In the genomic region with DNA sequence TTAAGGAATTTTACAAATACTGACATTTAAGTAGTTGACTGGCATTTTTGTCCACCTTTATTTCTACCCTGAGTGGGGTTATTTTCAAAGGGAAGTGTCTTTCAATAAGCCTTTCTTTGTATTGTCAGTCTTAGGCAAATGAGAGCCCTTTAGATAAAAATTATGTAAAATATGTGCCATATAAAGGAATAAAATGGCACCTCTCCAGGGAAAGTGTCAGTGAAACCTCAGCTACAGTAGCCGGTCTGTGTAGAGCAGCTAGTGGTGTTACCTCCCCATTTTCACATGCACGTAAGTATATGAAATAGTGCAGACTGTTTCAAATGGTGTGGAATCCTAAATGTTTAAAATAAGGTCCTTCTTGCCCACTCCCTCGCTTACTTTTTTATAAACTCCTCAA, we compare ENCODE assay signal across 23 cellular contexts. TPM values are rescaled to one million over a fixed set of nuclear protein-coding genes. Genes with fewer than 3 reads are reported as not detected.
DNase-seq lines count a peak whose midpoint lies in the region; ATAC-seq and TF ChIP-seq lines count a peak whose summit lies in the region.
"Had no signal": no experiment of that assay in that cellular context is flagged by ENCODE, and none has a peak within 500 bp of the region (broad histone marks: within the 10 kb centered on the region; RNA-seq: fewer than 3 reads in every experiment).

No MANE protein-coding gene starts in this region.

- no peaks in the 10 kb centered on the region for H3K9me3 ChIP-seq in cardiac muscle cell (ENCODE audit: low read depth)
- H3K9me3 ChIP-seq in heart left ventricle = no peaks in the 10 kb centered on the region
- H3K9me3 ChIP-seq in adrenal gland (replicated peaks in 1 of 3) = no peaks in the 10 kb centered on the region
- H3K9me3 ChIP-seq in CD8-positive, alpha-beta T cell (ENCODE audit: low read length) = no peaks in the 10 kb centered on the region
- H3K9me3 ChIP-seq: BLaER1 treated with 17β-estradiol and CSF1 and Interleukin-3, amounts not matched to agents 10 nM and 100 nM; SJCRH30; spleen had no signal

- peak overlapping the region; percentile 7; the same call in 1 of the 2 replicates for H3K27ac Mint-ChIP-seq in WTC11
- H3K27ac Mint-ChIP-seq in mesothelial cell of epicardium = peak overlapping the region; percentile 96
- H3K27ac Mint-ChIP-seq in CD8-positive, alpha-beta T cell = no peak overlapping the region
- H3K27ac Mint-ChIP-seq: activated CD4-positive, alpha-beta memory T cell treated with anti-CD3 and anti-CD28 coated beads, Interleukin-2, amount 10 ng/mL, durations not matched to agents 7 days and 5 days; immature natural killer cell; T-helper 1 cell treated with Interleukin-12 subunit alpha and Interleukin-12 subunit beta and Interleukin-4 antibody, amounts not matched to agents 30 μg/mL and 1 μg/mL, for 36 hours had no signal

- DNase-seq in cardiac muscle cell (ENCODE audit: low read depth in 1 of 2, low spot score in 1 of 2) (no peak), heart left ventricle (no peak), WTC11 (ENCODE audit: low spot score) (no peak), mesothelial cell of epicardium (ENCODE audit: low spot score in 2 of 2, unreplicated experiment in 2 of 2) (no peak), adrenal gland (no peak), NOMO-1 treated with dmso at 0.1 percent for 144 hours (lab: John Stamatoyannopoulos, UW; ENCODE audit: unreplicated experiment) (no peak), HUDEP-2 (lab: John Stamatoyannopoulos, UW; ENCODE audit: unreplicated experiment in 76 of 76) (no peak)
- no peak for DNase-seq in CD8-positive, alpha-beta T cell
- DNase-seq: activated CD4-positive, alpha-beta memory T cell treated with anti-CD3 and anti-CD28 coated beads, Interleukin-2, amount 10 ng/mL, durations not matched to agents 7 days and 5 days; activated gamma-delta T cell treated with Interleukin-2 at 50 U/mL for 16 hours; caudate nucleus; head of caudate nucleus; immature natural killer cell; NCI-H1436; NCI-H82; nucleus accumbens; retina; SJCRH30; spleen; stimulated activated CD4-positive, alpha-beta T cell treated with anti-CD3 and anti-CD28 coated beads, Interleukin-4, amount 100 ng/mL, for 4 hours had no signal

- H3K4me3 ChIP-seq in cardiac muscle cell (no peak overlapping the region), heart left ventricle (no peak overlapping the region), adrenal gland (no peak overlapping the region)
- no peak overlapping the region for H3K4me3 ChIP-seq in CD8-positive, alpha-beta T cell (ENCODE audit: low read depth, low read length)
- H3K4me3 ChIP-seq: BLaER1 treated with 17β-estradiol and CSF1 and Interleukin-3, amounts not matched to agents 10 nM and 100 nM; SJCRH30; spleen had no signal

- CTCF ChIA-PET in WTC11 (lab: Charles Lee) = interaction anchor here (0.8 to 3.7 kb wide), 4 partner anchors 10 to 112 kb away, joined by 5 to 37 read pairs (median 8); a partner anchor contains a TSS
- CTCF ChIA-PET in CD8-positive, alpha-beta T cell (lab: Charles Lee) = interaction anchor here (3.2 kb wide), 1 partner anchor 10 kb away, joined by 18 read pairs; a partner anchor contains a TSS

- H3K27me3 ChIP-seq in cardiac muscle cell (no peaks in the 10 kb centered on the region), heart left ventricle (no peaks in the 10 kb centered on the region), adrenal gland (no peaks in the 10 kb centered on the region)
- H3K27me3 ChIP-seq in CD8-positive, alpha-beta T cell (ENCODE audit: insufficient read depth, low read length) = no peaks in the 10 kb centered on the region
- H3K27me3 ChIP-seq: BLaER1 treated with 17β-estradiol and CSF1 and Interleukin-3, amounts not matched to agents 10 nM and 100 nM; SJCRH30; spleen had no signal

- H3K4me1 ChIP-seq in cardiac muscle cell (ENCODE audit: low read depth) (peaks cover 25% of the 10 kb centered on the region), heart left ventricle (peaks cover 3 to 58% (median 37%) of the 10 kb centered on the region in 12 donors), adrenal gland (replicated peaks in 1 of 2) (peaks cover 5 to 33% of the 10 kb centered on the region in 2 donors)
- H3K4me1 ChIP-seq in CD8-positive, alpha-beta T cell (ENCODE audit: insufficient read depth, low read length) = peaks cover 19% of the 10 kb centered on the region

- WGBS in heart left ventricle, 4 donors = 44 to 64% (median 51%) methylated on average over 3 of the region's 3 CpGs
- WGBS in adrenal gland, 4 donors = 63 to 79% (median 76%) methylated on average over 3 of the region's 3 CpGs

- H3K4me1 Mint-ChIP-seq in WTC11 (peaks cover 16% of the 10 kb centered on the region), mesothelial cell of epicardium (peaks cover 80% of the 10 kb centered on the region)
- peaks cover 39% of the 10 kb centered on the region for H3K4me1 Mint-ChIP-seq in CD8-positive, alpha-beta T cell (ENCODE audit: low read depth)

- intact Hi-C loops in heart left ventricle (cut with DNase I) = loop anchor here in 6 of 10 donors (5.0 to 10.0 kb wide), 4 partner anchors 90 to 110 kb away; no protein-coding TSS in a partner anchor
- intact Hi-C loops in adrenal gland (cut with DNase I) = no loop called here
- intact Hi-C loops in CD8-positive, alpha-beta T cell (cut with DNase I, micrococcal nuclease) = loop anchor here in 1 of 2 experiments (5.0 kb wide), 1 partner anchor 112 kb away; no protein-coding TSS in a partner anchor

- H3K27ac ChIP-seq in cardiac muscle cell = peak overlapping the region; percentile 66
- peak overlapping the region in 2 of 12 donors; percentile 9 for H3K27ac ChIP-seq in heart left ventricle
- no peak overlapping the region for H3K27ac ChIP-seq in adrenal gland
- no peak overlapping the region for H3K27ac ChIP-seq in CD8-positive, alpha-beta T cell (ENCODE audit: low read depth, low read length)
- H3K27ac ChIP-seq: BLaER1 treated with 17β-estradiol and CSF1 and Interleukin-3, amounts not matched to agents 10 nM and 100 nM; SJCRH30; spleen had no signal

- POLR2A ChIA-PET in WTC11 (lab: Charles Lee) = no interaction called here
- POLR2A ChIA-PET in CD8-positive, alpha-beta T cell (lab: Charles Lee) = no interaction called here

- TF ChIP-seq CTCF in cardiac muscle cell (IDR thresholded peaks at IDR 0.05; ENCODE audit: low read depth, low read length) = no peak
- no peak for TF ChIP-seq CTCF in heart left ventricle (IDR thresholded peaks at IDR 0.05)
- no peak for TF ChIP-seq CTCF in WTC11 (IDR thresholded peaks at IDR 0.05)
- TF ChIP-seq CTCF in mesothelial cell of epicardium (IDR thresholded peaks at IDR 0.05; ENCODE audit: unreplicated experiment) = no peak
- TF ChIP-seq CTCF in adrenal gland (IDR thresholded peaks at IDR 0.05) = no peak
- TF ChIP-seq CTCF in CD8-positive, alpha-beta T cell (IDR thresholded peaks at IDR 0.05) = no peak

- TF ChIP-seq POLR2A in heart left ventricle (IDR thresholded peaks at IDR 0.05) (no peak), adrenal gland (IDR thresholded peaks at IDR 0.05) (no peak)

- ATAC-seq in heart left ventricle = no peak
- no peak for ATAC-seq in WTC11
- no peak for ATAC-seq in CD8-positive, alpha-beta T cell
- ATAC-seq: HCT116 had no signal

- peaks cover 19% of the 10 kb centered on the region for H3K36me3 ChIP-seq in cardiac muscle cell
- peaks cover 0 to 63% (median 36%) of the 10 kb centered on the region in 9 donors for H3K36me3 ChIP-seq in heart left ventricle
- peaks cover 0 to 24% of the 10 kb centered on the region in 2 donors for H3K36me3 ChIP-seq in adrenal gland (replicated peaks in 1 of 2)
- peaks cover 22% of the 10 kb centered on the region for H3K36me3 ChIP-seq in CD8-positive, alpha-beta T cell (ENCODE audit: insufficient read depth, low read length)

- H3K36me3 Mint-ChIP-seq in WTC11 (peaks cover 8% of the 10 kb centered on the region), mesothelial cell of epicardium (peaks cover 4% of the 10 kb centered on the region)
- H3K36me3 Mint-ChIP-seq in CD8-positive, alpha-beta T cell = peaks cover 42% of the 10 kb centered on the region

- H3K4me3 Mint-ChIP-seq in WTC11 (no peak overlapping the region), mesothelial cell of epicardium (peak overlapping the region; percentile 42)
- H3K4me3 Mint-ChIP-seq in CD8-positive, alpha-beta T cell = no peak overlapping the region
- H3K4me3 Mint-ChIP-seq: activated CD4-positive, alpha-beta memory T cell treated with anti-CD3 and anti-CD28 coated beads, Interleukin-2, amount 10 ng/mL, durations not matched to agents 7 days and 5 days; immature natural killer cell; T-helper 1 cell treated with Interleukin-12 subunit alpha and Interleukin-12 subunit beta and Interleukin-4 antibody, amounts not matched to agents 30 μg/mL and 1 μg/mL, for 36 hours had no signal

- H3K27me3 Mint-ChIP-seq in WTC11 (ENCODE audit: low read depth) (no peaks in the 10 kb centered on the region), mesothelial cell of epicardium (ENCODE audit: low read depth) (no peaks in the 10 kb centered on the region)
- no peaks in the 10 kb centered on the region for H3K27me3 Mint-ChIP-seq in CD8-positive, alpha-beta T cell (ENCODE audit: low read depth)
- H3K27me3 Mint-ChIP-seq: activated CD4-positive, alpha-beta memory T cell treated with anti-CD3 and anti-CD28 coated beads, Interleukin-2, amount 10 ng/mL, durations not matched to agents 7 days and 5 days had no signal

- H3K9me3 Mint-ChIP-seq in WTC11 = no peaks in the 10 kb centered on the region
- H3K9me3 Mint-ChIP-seq in mesothelial cell of epicardium = no peaks in the 10 kb centered on the region
- no peaks in the 10 kb centered on the region for H3K9me3 Mint-ChIP-seq in CD8-positive, alpha-beta T cell
- H3K9me3 Mint-ChIP-seq: activated CD4-positive, alpha-beta memory T cell treated with anti-CD3 and anti-CD28 coated beads, Interleukin-2, amount 10 ng/mL, durations not matched to agents 7 days and 5 days; immature natural killer cell; T-helper 1 cell treated with Interleukin-12 subunit alpha and Interleukin-12 subunit beta and Interleukin-4 antibody, amounts not matched to agents 30 μg/mL and 1 μg/mL, for 36 hours had no signal

RNA-seq across cellular contexts. Expression of a gene that starts 5.0 kb away (rescaled TPM):
- 11.3 and 12.3 TPM in 2 replicates for total RNA-seq in cardiac muscle cell
- 22.0 and 25.2 TPM in 2 replicates for polyA plus RNA-seq in cardiac muscle cell
- 10 to 100 TPM; 16.7 to 38.0 (median 26.4) TPM for total RNA-seq in heart left ventricle
- 1 to 10 TPM; 5.8 to 6.3 TPM for polyA plus RNA-seq in heart left ventricle
- total RNA-seq in WTC11 (2021) = 14.8 to 17.9 TPM (median 16.0 TPM) in 3 replicates
- total RNA-seq in mesothelial cell of epicardium = 22.3 to 27.5 TPM (median 25.7 TPM) in 3 replicates
- 10 to 100 TPM in 2 of 8 donors, 1 to 10 TPM in 6; 4.0 to 12.9 (median 8.2) TPM for total RNA-seq in adrenal gland
- 1 to 10 TPM; 1.6 to 9.3 (median 3.9) TPM for polyA plus RNA-seq in adrenal gland
- total RNA-seq in CD8-positive, alpha-beta T cell = 10 to 100 TPM; 10.1 to 13.5 TPM

RNA-seq across cellular contexts. Expression of a gene that starts 5.1 kb away (rescaled TPM):
- total RNA-seq in cardiac muscle cell (10.4 and 10.6 TPM in 2 replicates), heart left ventricle (10 to 100 TPM in 8 of 9 donors, 1 to 10 TPM in 1; 9.1 to 14.7 (median 12.7) TPM), WTC11 (2021) (2.4 to 3.6 TPM (median 3.2 TPM) in 3 replicates), mesothelial cell of epicardium (4.5 to 5.1 TPM (median 4.5 TPM) in 3 replicates), adrenal gland (1 to 10 TPM; 5.4 to 9.1 (median 8.1) TPM)
- polyA plus RNA-seq in cardiac muscle cell (4.3 and 6.7 TPM in 2 replicates), heart left ventricle (1 to 10 TPM; 5.6 to 5.8 TPM), adrenal gland (1 to 10 TPM; 2.1 to 5.2 (median 3.0) TPM)
- total RNA-seq in CD8-positive, alpha-beta T cell = 1 to 10 TPM; 3.9 to 4.5 TPM

RNA-seq across cellular contexts. Expression of a gene that starts 11.7 kb away (rescaled TPM):
- total RNA-seq in cardiac muscle cell (0.14 TPM in 1 of 2 replicates, not detected in the other), heart left ventricle (1 to 10 TPM in 7 of 9 donors, under 1 TPM in 2; 0.59 to 2.6 (median 1.1) TPM), WTC11 (2021) (0.31 to 0.69 TPM (median 0.55 TPM) in 3 replicates), mesothelial cell of epicardium (1.8 to 2.8 TPM (median 2.3 TPM) in 3 replicates), adrenal gland (1 to 10 TPM in 3 of 8 donors, under 1 TPM in 5; 0.28 to 2.2 (median 0.82) TPM)
- polyA plus RNA-seq in cardiac muscle cell (0.07 and 0.60 TPM in 2 replicates), heart left ventricle (1 to 10 TPM in 1 of 2 donors, under 1 TPM in 1; 0.71 to 1.6 TPM), adrenal gland (1 to 10 TPM in 2 of 3 donors, under 1 TPM in 1; 0.62 to 2.7 (median 2.2) TPM)
- total RNA-seq in CD8-positive, alpha-beta T cell = 1 to 10 TPM; 2.4 TPM

RNA-seq across cellular contexts. Expression of a gene that starts 13.0 kb away (rescaled TPM):
- 0.18 and 1.6 TPM in 2 replicates for total RNA-seq in cardiac muscle cell
- 0.38 and 0.96 TPM in 2 replicates for polyA plus RNA-seq in cardiac muscle cell
- total RNA-seq in heart left ventricle = 1 to 10 TPM in 4 of 9 donors, under 1 TPM in 5; 0.47 to 2.0 (median 0.98) TPM
- 1 to 10 TPM in 1 of 2 donors, under 1 TPM in 1; 0.30 to 1.3 TPM for polyA plus RNA-seq in heart left ventricle
- total RNA-seq in WTC11 (2021) = 1.0 to 1.4 TPM (median 1.3 TPM) in 3 replicates
- 0.49 to 0.88 TPM (median 0.71 TPM) in 3 replicates for total RNA-seq in mesothelial cell of epicardium
- total RNA-seq in adrenal gland = 1 to 10 TPM in 3 of 8 donors, under 1 TPM in 4, not detected in 1; 0.32 to 1.4 (median 0.84) TPM
- 1 to 10 TPM in 2 of 3 donors, under 1 TPM in 1; 0.27 to 2.9 (median 1.0) TPM for polyA plus RNA-seq in adrenal gland
- 1 to 10 TPM in 1 of 2 experiments, under 1 TPM in 1; 0.94 to 1.1 TPM for total RNA-seq in CD8-positive, alpha-beta T cell
- polyA plus RNA-seq: immature natural killer cell had no signal

Comparison
In these comparisons a context has a peak if more than half of its experiments do, and no peak if none do; other contexts are left out.
1. intact Hi-C loops: an anchor here in heart left ventricle (5.0 to 10.0 kb wide); none called in adrenal gland.